In the genomic region with DNA sequence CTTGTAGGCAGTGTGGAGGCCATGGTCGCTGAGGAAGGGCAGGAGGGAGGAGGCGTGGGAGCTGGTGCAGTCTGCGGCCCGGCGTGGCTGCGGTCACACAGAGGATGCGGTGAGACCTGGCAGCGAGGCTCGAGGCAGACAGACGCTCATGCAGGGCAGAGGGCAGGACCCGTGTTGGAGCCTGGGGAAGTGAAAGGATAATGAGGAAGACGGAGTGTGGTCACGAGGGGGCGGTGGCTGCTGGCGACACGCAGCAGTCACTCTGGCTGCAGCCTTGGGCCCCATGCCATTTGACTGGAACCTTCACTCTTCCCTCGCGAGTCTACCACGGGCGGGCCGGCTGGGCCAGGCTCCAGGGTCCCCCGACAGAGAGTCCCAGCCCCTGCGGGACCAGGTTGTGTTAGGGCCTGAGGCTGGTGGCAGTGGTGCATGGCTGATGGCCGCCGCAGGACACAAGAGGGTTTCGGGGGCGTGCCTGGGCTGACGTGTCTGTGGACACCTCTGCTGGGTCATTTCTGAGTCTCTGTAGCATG, we compare ENCODE assay signal across 1 cellular context.
A peak's percentile ranks its signal among the peaks of the same experiment; 100 is the strongest.
TF ChIP-seq lines count a peak whose summit lies in the region.

No MANE protein-coding gene starts in this region.

TF ChIP-seq in GM12878, 131 proteins besides CTCF, POLR2A, EP300 and RAD21 (continued from another document):
- TF ChIP-seq, protein P1, sequence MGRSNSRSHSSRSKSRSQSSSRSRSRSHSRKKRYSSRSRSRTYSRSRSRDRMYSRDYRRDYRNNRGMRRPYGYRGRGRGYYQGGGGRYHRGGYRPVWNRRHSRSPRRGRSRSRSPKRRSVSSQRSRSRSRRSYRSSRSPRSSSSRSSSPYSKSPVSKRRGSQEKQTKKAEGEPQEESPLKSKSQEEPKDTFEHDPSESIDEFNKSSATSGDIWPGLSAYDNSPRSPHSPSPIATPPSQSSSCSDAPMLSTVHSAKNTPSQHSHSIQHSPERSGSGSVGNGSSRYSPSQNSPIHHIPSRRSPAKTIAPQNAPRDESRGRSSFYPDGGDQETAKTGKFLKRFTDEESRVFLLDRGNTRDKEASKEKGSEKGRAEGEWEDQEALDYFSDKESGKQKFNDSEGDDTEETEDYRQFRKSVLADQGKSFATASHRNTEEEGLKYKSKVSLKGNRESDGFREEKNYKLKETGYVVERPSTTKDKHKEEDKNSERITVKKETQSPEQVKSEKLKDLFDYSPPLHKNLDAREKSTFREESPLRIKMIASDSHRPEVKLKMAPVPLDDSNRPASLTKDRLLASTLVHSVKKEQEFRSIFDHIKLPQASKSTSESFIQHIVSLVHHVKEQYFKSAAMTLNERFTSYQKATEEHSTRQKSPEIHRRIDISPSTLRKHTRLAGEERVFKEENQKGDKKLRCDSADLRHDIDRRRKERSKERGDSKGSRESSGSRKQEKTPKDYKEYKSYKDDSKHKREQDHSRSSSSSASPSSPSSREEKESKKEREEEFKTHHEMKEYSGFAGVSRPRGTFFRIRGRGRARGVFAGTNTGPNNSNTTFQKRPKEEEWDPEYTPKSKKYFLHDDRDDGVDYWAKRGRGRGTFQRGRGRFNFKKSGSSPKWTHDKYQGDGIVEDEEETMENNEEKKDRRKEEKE (IDR thresholded peaks at IDR 0.05): no peak
- TF ChIP-seq TARDBP (IDR thresholded peaks at IDR 0.05; ENCODE audit: borderline replicate concordance): no peak
- TF ChIP-seq SUPT20H (IDR thresholded peaks at IDR 0.05; ENCODE audit: borderline replicate concordance, control insufficient read depth, low read depth, low read length): no peak
- TF ChIP-seq, protein P2, sequence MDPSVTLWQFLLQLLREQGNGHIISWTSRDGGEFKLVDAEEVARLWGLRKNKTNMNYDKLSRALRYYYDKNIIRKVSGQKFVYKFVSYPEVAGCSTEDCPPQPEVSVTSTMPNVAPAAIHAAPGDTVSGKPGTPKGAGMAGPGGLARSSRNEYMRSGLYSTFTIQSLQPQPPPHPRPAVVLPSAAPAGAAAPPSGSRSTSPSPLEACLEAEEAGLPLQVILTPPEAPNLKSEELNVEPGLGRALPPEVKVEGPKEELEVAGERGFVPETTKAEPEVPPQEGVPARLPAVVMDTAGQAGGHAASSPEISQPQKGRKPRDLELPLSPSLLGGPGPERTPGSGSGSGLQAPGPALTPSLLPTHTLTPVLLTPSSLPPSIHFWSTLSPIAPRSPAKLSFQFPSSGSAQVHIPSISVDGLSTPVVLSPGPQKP (IDR thresholded peaks at IDR 0.05; ENCODE audit: low read depth, low read length): no peak
- TF ChIP-seq PML (IDR thresholded peaks at IDR 0.05; ENCODE audit: low read length): no peak
- TF ChIP-seq ZNF217 (IDR thresholded peaks at IDR 0.05): no peak
- TF ChIP-seq, protein P3, sequence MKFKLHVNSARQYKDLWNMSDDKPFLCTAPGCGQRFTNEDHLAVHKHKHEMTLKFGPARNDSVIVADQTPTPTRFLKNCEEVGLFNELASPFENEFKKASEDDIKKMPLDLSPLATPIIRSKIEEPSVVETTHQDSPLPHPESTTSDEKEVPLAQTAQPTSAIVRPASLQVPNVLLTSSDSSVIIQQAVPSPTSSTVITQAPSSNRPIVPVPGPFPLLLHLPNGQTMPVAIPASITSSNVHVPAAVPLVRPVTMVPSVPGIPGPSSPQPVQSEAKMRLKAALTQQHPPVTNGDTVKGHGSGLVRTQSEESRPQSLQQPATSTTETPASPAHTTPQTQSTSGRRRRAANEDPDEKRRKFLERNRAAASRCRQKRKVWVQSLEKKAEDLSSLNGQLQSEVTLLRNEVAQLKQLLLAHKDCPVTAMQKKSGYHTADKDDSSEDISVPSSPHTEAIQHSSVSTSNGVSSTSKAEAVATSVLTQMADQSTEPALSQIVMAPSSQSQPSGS (IDR thresholded peaks at IDR 0.05; ENCODE audit: low read length): no peak
- no peak for TF ChIP-seq SIN3A (IDR thresholded peaks at IDR 0.05; ENCODE audit: low read depth, low read length)
- TF ChIP-seq RUNX3 (IDR thresholded peaks at IDR 0.05; ENCODE audit: low read length): peak; percentile 82
- no peak for TF ChIP-seq YBX1 (IDR thresholded peaks at IDR 0.05)
- TF ChIP-seq, protein P4, sequence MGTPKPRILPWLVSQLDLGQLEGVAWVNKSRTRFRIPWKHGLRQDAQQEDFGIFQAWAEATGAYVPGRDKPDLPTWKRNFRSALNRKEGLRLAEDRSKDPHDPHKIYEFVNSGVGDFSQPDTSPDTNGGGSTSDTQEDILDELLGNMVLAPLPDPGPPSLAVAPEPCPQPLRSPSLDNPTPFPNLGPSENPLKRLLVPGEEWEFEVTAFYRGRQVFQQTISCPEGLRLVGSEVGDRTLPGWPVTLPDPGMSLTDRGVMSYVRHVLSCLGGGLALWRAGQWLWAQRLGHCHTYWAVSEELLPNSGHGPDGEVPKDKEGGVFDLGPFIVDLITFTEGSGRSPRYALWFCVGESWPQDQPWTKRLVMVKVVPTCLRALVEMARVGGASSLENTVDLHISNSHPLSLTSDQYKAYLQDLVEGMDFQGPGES (IDR thresholded peaks at IDR 0.05): no peak
- TF ChIP-seq KDM1A (IDR thresholded peaks at IDR 0.05; ENCODE audit: borderline replicate concordance): no peak
- TF ChIP-seq SP1 (IDR thresholded peaks at IDR 0.05; ENCODE audit: low read depth, low read length): peak; percentile 57
- peak; percentile 97 for TF ChIP-seq NR2F1 (conservative IDR thresholded peaks at IDR 0.05)
- TF ChIP-seq FOXK2 (IDR thresholded peaks at IDR 0.05): no peak
- 0 out of 2 replicates have a peak, but pooled peaks have one; percentile 27 for TF ChIP-seq TBL1XR1 (IDR thresholded peaks at IDR 0.05; ENCODE audit: low read depth, low read length)
- no peak for TF ChIP-seq GABPA (IDR thresholded peaks at IDR 0.05; ENCODE audit: low read depth)
- TF ChIP-seq ZSCAN29 (IDR thresholded peaks at IDR 0.05): no peak
- TF ChIP-seq FOS (IDR thresholded peaks at IDR 0.05; ENCODE audit: borderline replicate concordance, extremely low read depth, insufficient read length): no peak
- peak; percentile 68; the same call in 1 of the 2 replicates for TF ChIP-seq EED (IDR thresholded peaks at IDR 0.05; ENCODE audit: low read depth)
- no peak for TF ChIP-seq CHD4 (IDR thresholded peaks at IDR 0.05)
- no peak for TF ChIP-seq RBBP5 (conservative IDR thresholded peaks at IDR 0.05)
